8 cellular contexts compared by ENCODE assay signal in the genomic region with DNA sequence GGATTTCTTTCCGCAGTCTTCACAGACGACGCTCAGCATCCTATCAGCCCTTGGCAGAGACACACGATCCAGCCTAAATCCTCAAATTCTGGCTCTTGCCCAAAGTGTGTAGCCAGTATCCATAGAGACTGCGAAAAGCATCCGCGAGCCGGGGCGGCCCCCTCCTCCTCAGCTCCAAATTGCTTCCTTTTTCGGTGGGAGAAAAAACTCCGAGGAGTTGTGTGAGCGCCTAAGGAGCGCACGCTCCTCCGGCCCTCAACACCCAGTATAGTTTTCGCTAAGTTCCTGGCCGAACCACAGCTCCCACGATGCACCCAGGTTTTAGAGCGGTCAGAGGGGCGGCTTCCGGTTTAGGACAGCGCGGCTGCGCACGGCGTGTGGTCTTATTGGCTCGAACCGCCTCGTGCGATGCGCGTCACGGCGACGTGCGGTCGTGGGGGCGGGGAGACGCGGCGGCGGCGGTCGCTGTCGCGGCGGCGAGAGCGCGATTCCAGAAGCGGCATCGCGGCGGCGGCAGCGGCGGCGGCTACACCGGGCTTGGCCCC. TPM values are rescaled to one million over a fixed set of nuclear protein-coding genes. Genes with fewer than 3 reads are reported as not detected.
DNase-seq lines count a peak whose midpoint lies in the region; ATAC-seq, FAIRE-seq and TF ChIP-seq lines count a peak whose summit lies in the region.

ADIPOR2 (plus strand) TSS at position 493 of the 545 bp plus-strand sequence. CDS start 63,274 bp downstream, outside the sequence.

- TF ChIP-seq CTCF in cardiac muscle cell (IDR thresholded peaks at IDR 0.05; ENCODE audit: low read depth, low read length) (no peak), parathyroid adenoma (IDR thresholded peaks at IDR 0.05) (no peak), tibial artery (IDR thresholded peaks at IDR 0.05) (no peak)

- no peaks in the 10 kb centered on the region for H3K27me3 Mint-ChIP-seq in activated naive CD8-positive, alpha-beta T cell treated with anti-CD3 and anti-CD28 coated beads, Interleukin-2, amount 50 U/mL, for 24 hours

- peak within 1 kb of the TSS; percentile 93 for H3K9ac ChIP-seq in parathyroid adenoma

- H3K27ac ChIP-seq in cardiac muscle cell, result peak within 1 kb of the TSS; percentile 97
- peak within 1 kb of the TSS; percentile 85 for H3K27ac ChIP-seq in parathyroid adenoma
- peak within 1 kb of the TSS; percentile 94 to 95 for H3K27ac ChIP-seq in tibial artery

- peak within 1 kb of the TSS; percentile 98 for H3K4me2 ChIP-seq in parathyroid adenoma (ENCODE audit: low read length)

- H3K9me3 Mint-ChIP-seq in activated naive CD8-positive, alpha-beta T cell treated with anti-CD3 and anti-CD28 coated beads, Interleukin-2, amount 50 U/mL, for 24 hours, result no peaks in the 10 kb centered on the region

- H3K36me3 ChIP-seq in cardiac muscle cell (no peaks in the 10 kb centered on the region), parathyroid adenoma (ENCODE audit: control insufficient read depth, insufficient read depth, low read length) (no peaks in the 10 kb centered on the region), tibial artery (no peaks in the 10 kb centered on the region)

- peak within 1 kb of the TSS; percentile 96 for H2AFZ ChIP-seq in parathyroid adenoma

- H3K4me3 Mint-ChIP-seq in activated naive CD8-positive, alpha-beta T cell treated with anti-CD3 and anti-CD28 coated beads, Interleukin-2, amount 50 U/mL, for 24 hours, result peak within 1 kb of the TSS; percentile 91

- H3K4me1 ChIP-seq in cardiac muscle cell (ENCODE audit: low read depth) (peaks cover 15% of the 10 kb centered on the region), parathyroid adenoma (no peaks in the 10 kb centered on the region), tibial artery (peaks cover 0 to 23% (median 18%) of the 10 kb centered on the region in 4 donors)

- H3K9me3 ChIP-seq in cardiac muscle cell (ENCODE audit: low read depth), result no peaks in the 10 kb centered on the region
- no peaks in the 10 kb centered on the region for H3K9me3 ChIP-seq in parathyroid adenoma (ENCODE audit: control insufficient read depth, low read length)
- H3K9me3 ChIP-seq in tibial artery, result no peaks in the 10 kb centered on the region

- DNase-seq in GM12891 (ENCODE audit: insufficient read length, low spot score) (peak; percentile 84), NCI-H1436 (lab: John Stamatoyannopoulos, UW) (peak; percentile 97), SW480 (ENCODE audit: low spot score) (peak; percentile 99), cardiac muscle cell (ENCODE audit: low read depth in 1 of 2, low spot score in 1 of 2) (peak; percentile 98), tibial artery (peak; percentile 94 to 97)
- DNase-seq in activated naive CD8-positive, alpha-beta T cell treated with anti-CD3 and anti-CD28 coated beads, Interleukin-2, amount 50 U/mL, for 24 hours, result peak; percentile 94

- FAIRE-seq in GM12891 (lab: Jason Lieb, UNC), result peak; percentile 100

- peak within 1 kb of the TSS; percentile 69 for H3K4me3 ChIP-seq in cardiac muscle cell
- peak within 1 kb of the TSS; percentile 62 for H3K4me3 ChIP-seq in parathyroid adenoma (ENCODE audit: low read depth, low read length)
- peak within 1 kb of the TSS; percentile 72 to 98 for H3K4me3 ChIP-seq in tibial artery

- ATAC-seq in HG02798 (IDR thresholded peaks at IDR 0.05; ENCODE audit: poor library complexity, unreplicated experiment), result peak; percentile 98
- peak; percentile 99 for ATAC-seq in activated naive CD8-positive, alpha-beta T cell treated with anti-CD3 and anti-CD28 coated beads, Interleukin-2, amount 50 U/mL, for 24 hours

- H3K36me3 Mint-ChIP-seq in activated naive CD8-positive, alpha-beta T cell treated with anti-CD3 and anti-CD28 coated beads, Interleukin-2, amount 50 U/mL, for 24 hours (ENCODE audit: low read depth), result peaks cover 13% of the 10 kb centered on the region

- peak; percentile 89 for TF ChIP-seq POLR2A in GM12891 (IDR thresholded peaks at IDR 0.05; ENCODE audit: low read depth, low read length)

- intact Hi-C loops in tibial artery (cut with DNase I; ENCODE audit: low total_unique reads), result loop anchor here (5.0 kb wide), 1 partner anchor 38 kb away; no protein-coding TSS in a partner anchor

- peak within 1 kb of the TSS; percentile 99 for H3K27ac Mint-ChIP-seq in activated naive CD8-positive, alpha-beta T cell treated with anti-CD3 and anti-CD28 coated beads, Interleukin-2, amount 50 U/mL, for 24 hours

- peaks cover 54% of the 10 kb centered on the region for H3K4me1 Mint-ChIP-seq in activated naive CD8-positive, alpha-beta T cell treated with anti-CD3 and anti-CD28 coated beads, Interleukin-2, amount 50 U/mL, for 24 hours

- H3K27me3 ChIP-seq in cardiac muscle cell (no peaks in the 10 kb centered on the region), parathyroid adenoma (ENCODE audit: control insufficient read depth, insufficient read depth, low read length) (no peaks in the 10 kb centered on the region), tibial artery (no peaks in the 10 kb centered on the region)

- peaks cover 15% of the 10 kb centered on the region for H3K79me2 ChIP-seq in parathyroid adenoma

TF ChIP-seq in GM12891, 5 proteins besides CTCF, POLR2A, EP300 and RAD21:
- TF ChIP-seq POU2F2 (IDR thresholded peaks at IDR 0.05; ENCODE audit: low read depth, low read length) (peak; percentile 83), POLR2AphosphoS5 (IDR thresholded peaks at IDR 0.05; ENCODE audit: low read depth, low read length) (peak; percentile 70), PAX5 (IDR thresholded peaks at IDR 0.05; ENCODE audit: insufficient read depth, low read length, severe bottlenecking) (no peak), SPI1 (IDR thresholded peaks at IDR 0.05; ENCODE audit: low read depth, low read length) (no peak), TAF1 (IDR thresholded peaks at IDR 0.05; ENCODE audit: low read depth, low read length) (peak; percentile 82)

RNA-seq across cellular contexts. Expression of gene ADIPOR2, which starts in this region (rescaled TPM):
- 26.5 TPM for polyA plus RNA-seq in GM12891 (2012; ENCODE audit: low read depth, missing spikeins)
- 25.0 and 25.7 TPM in 2 replicates for total RNA-seq in cardiac muscle cell
- 5.8 and 7.1 TPM in 2 replicates for polyA plus RNA-seq in cardiac muscle cell

Comparison
In these comparisons a context has a peak if more than half of its experiments do, and no peak if none do; other contexts are left out.
1. Peak in every context shown above with its lines: DNase-seq, ATAC-seq, H3K4me3 ChIP-seq and H3K27ac ChIP-seq.